In genomic region chr16:67563708-67564468, GRCh38 we compare ENCODE assay signal across 8 cellular contexts. TPM values are rescaled to one million over a fixed set of nuclear protein-coding genes. Genes with fewer than 3 reads are reported as not detected.
DNase-seq lines count a peak whose midpoint lies in the region; ATAC-seq and TF ChIP-seq lines count a peak whose summit lies in the region.

No MANE protein-coding gene starts in this region.

- H3K36me3 ChIP-seq in BJ (ENCODE audit: control insufficient read depth, insufficient read depth, low read length) (no peaks in the 10 kb centered on the region), HEK293 (ENCODE audit: control insufficient read depth in 2 of 2, insufficient read depth in 1 of 2, low read length in 2 of 2) (no peaks in the 10 kb centered on the region), ectodermal cell (ENCODE audit: control insufficient read depth, insufficient read depth, low read length) (no peaks in the 10 kb centered on the region), muscle layer of colon (ENCODE audit: insufficient read depth, low read length) (no peaks in the 10 kb centered on the region)

- TF ChIP-seq CTCF in BJ (IDR thresholded peaks at IDR 0.05; ENCODE audit: insufficient read depth, low read depth, low read length): no peak
- TF ChIP-seq CTCF in HEK293 (tag by site-specific recombination; IDR thresholded peaks at IDR 0.05): no peak

- no peaks in the 10 kb centered on the region for H3K9me3 ChIP-seq in HEK293 (ENCODE audit: control insufficient read depth, insufficient read depth, low read depth, low read length)
- no peaks in the 10 kb centered on the region for H3K9me3 ChIP-seq in ectodermal cell (ENCODE audit: control insufficient read depth, low read length)
- H3K9me3 ChIP-seq in muscle layer of colon (ENCODE audit: low read length): no peaks in the 10 kb centered on the region

- H3K9ac ChIP-seq in muscle layer of colon (ENCODE audit: low read length): peak overlapping the region; percentile 51

- H3K4me3 ChIP-seq in BJ (ENCODE audit: low read depth, low read length) (peak overlapping the region; percentile 65), HEK293 (ENCODE audit: low read depth, low read length) (peak overlapping the region; percentile 98), ectodermal cell (ENCODE audit: insufficient read depth, low read depth, low read length) (peak overlapping the region; percentile 97), muscle layer of colon (ENCODE audit: low read depth in 1 of 2, low read length in 2 of 2) (peak overlapping the region; percentile 71 to 73)

- CTCF ChIA-PET in BJ (lab: Yijun Ruan, JAX): interaction anchor here (0.9 to 4.4 kb wide), 12 partner anchors 8 to 107 kb away, joined by 3 to 35 read pairs (median 6); partner anchors contain the start of genes C16orf86, CARMIL2 and ENKD1
- CTCF ChIA-PET in HEK293 (lab: Yijun Ruan, JAX): interaction anchor here (0.6 to 3.0 kb wide), 13 partner anchors 16 to 134 kb away, joined by 3 to 21 read pairs (median 4); partner anchors contain the start of gene CARMIL2

- no peaks in the 10 kb centered on the region for H3K27me3 ChIP-seq in BJ (ENCODE audit: control insufficient read depth, insufficient read depth, low read length)
- H3K27me3 ChIP-seq in ectodermal cell (ENCODE audit: control insufficient read depth, insufficient read depth, low read length, poor library complexity, severe bottlenecking): no peaks in the 10 kb centered on the region
- H3K27me3 ChIP-seq in muscle layer of colon (ENCODE audit: control insufficient read depth in 1 of 2, insufficient read depth in 2 of 2, low read length in 2 of 2): no peaks in the 10 kb centered on the region

- in situ Hi-C loops in SK-MEL-5 (cut with HindIII; ENCODE audit: low pct_unique_long_range_greater_than_20kb, low sequenced_read_pairs): no loop called here

- H3K27ac ChIP-seq in HEK293 (ENCODE audit: extremely low read depth, low read depth, low read length) (peak overlapping the region; percentile 100), ectodermal cell (ENCODE audit: insufficient read depth, low read depth, low read length, poor library complexity, severe bottlenecking) (peak overlapping the region; percentile 99), muscle layer of colon (ENCODE audit: low read depth, low read length) (peak overlapping the region; percentile 80)

- 15 to 18% methylated on average over 18 to 20 of the region's 20 CpGs for WGBS in ectodermal cell, 2 experiments

- ATAC-seq in HG03442 (IDR thresholded peaks at IDR 0.05; ENCODE audit: unreplicated experiment) (no peak), GM18907 (IDR thresholded peaks at IDR 0.05; ENCODE audit: unreplicated experiment) (no peak)

- H3K4me1 ChIP-seq in HEK293 (ENCODE audit: control insufficient read depth, insufficient read depth, low read length): peaks cover 9% of the 10 kb centered on the region; the same call in 1 of the 2 replicates
- H3K4me1 ChIP-seq in ectodermal cell (ENCODE audit: control insufficient read depth, insufficient read depth, low read length): peaks cover 6% of the 10 kb centered on the region
- peaks cover 22% of the 10 kb centered on the region for H3K4me1 ChIP-seq in muscle layer of colon (ENCODE audit: insufficient read depth, low read length)

- POLR2A ChIA-PET in BJ (lab: Charles Lee): interaction anchor here (0.6 kb wide), 1 partner anchor 96 kb away, joined by 3 read pairs; the partner anchor contains the start of gene ACD
- POLR2A ChIA-PET in HEK293 (lab: Yijun Ruan, JAX): interaction anchor here (1.0 to 2.7 kb wide), 4 partner anchors 23 to 96 kb away, joined by 4 to 31 read pairs (median 12); partner anchors contain the start of genes ACD and PARD6A

- DNase-seq in BJ (ENCODE audit: low read depth): no peak
- DNase-seq in SK-MEL-5 (ENCODE audit: low read depth, low spot score): peak; percentile 17
- DNase-seq in NCI-H774 (lab: John Stamatoyannopoulos, UW): no peak

TF ChIP-seq in HEK293, 187 proteins besides CTCF, POLR2A, EP300 and RAD21 (continues in another document):
- TF ChIP-seq ZXDB (tag by site-specific recombination; IDR thresholded peaks at IDR 0.05) (no peak), ZNF510 (tag by site-specific recombination; IDR thresholded peaks at IDR 0.05; ENCODE audit: insufficient replicate concordance) (no peak), HIC1 (tag by site-specific recombination; IDR thresholded peaks at IDR 0.05) (no peak), ZNF2 (tag by site-specific recombination; IDR thresholded peaks at IDR 0.05) (no peak), ZNF155 (tag by site-specific recombination; IDR thresholded peaks at IDR 0.05) (no peak), KLF8 (tag by site-specific recombination; IDR thresholded peaks at IDR 0.05) (no peak), ZEB2 (tag by site-specific recombination; IDR thresholded peaks at IDR 0.05) (0 out of 2 replicates have a peak, but pooled peaks have one; percentile 4), ZNF133 (tag by site-specific recombination; IDR thresholded peaks at IDR 0.05) (no peak), OVOL3 (tag by site-specific recombination; IDR thresholded peaks at IDR 0.05) (peak; percentile 23; the same call in 1 of the 2 replicates), ZNF10 (tag by site-specific recombination; IDR thresholded peaks at IDR 0.05) (peak; percentile 89), ZNF341 (tag by site-specific recombination; IDR thresholded peaks at IDR 0.05; ENCODE audit: low read depth) (no peak), ZNF544 (tag by site-specific recombination; IDR thresholded peaks at IDR 0.05) (no peak), ZNF350 (tag by site-specific recombination; IDR thresholded peaks at IDR 0.05) (no peak), ZNF138 (tag by site-specific recombination; IDR thresholded peaks at IDR 0.05; ENCODE audit: borderline replicate concordance) (no peak), ZNF37A (tag by site-specific recombination; IDR thresholded peaks at IDR 0.05) (no peak), KLF16 (tag by site-specific recombination; IDR thresholded peaks at IDR 0.05) (no peak), ZNF174 (tag by site-specific recombination; IDR thresholded peaks at IDR 0.05) (no peak), ZNF501 (tag by site-specific recombination; IDR thresholded peaks at IDR 0.05) (no peak), GFI1B (tag by site-specific recombination; IDR thresholded peaks at IDR 0.05) (no peak), ZNF664 (tag by site-specific recombination; IDR thresholded peaks at IDR 0.05) (no peak), ZNF776 (tag by site-specific recombination; IDR thresholded peaks at IDR 0.05; ENCODE audit: borderline replicate concordance) (no peak), ZFP41 (tag by site-specific recombination; IDR thresholded peaks at IDR 0.05; ENCODE audit: borderline replicate concordance) (no peak), SP7 (tag by site-specific recombination; IDR thresholded peaks at IDR 0.05) (peak; percentile 69), OSR2 (tag by site-specific recombination; IDR thresholded peaks at IDR 0.05) (peak; percentile 90), ZNF621 (tag by site-specific recombination; IDR thresholded peaks at IDR 0.05) (no peak), SCRT2 (tag by site-specific recombination; IDR thresholded peaks at IDR 0.05) (peak; percentile 84)
- TF ChIP-seq, protein P1, sequence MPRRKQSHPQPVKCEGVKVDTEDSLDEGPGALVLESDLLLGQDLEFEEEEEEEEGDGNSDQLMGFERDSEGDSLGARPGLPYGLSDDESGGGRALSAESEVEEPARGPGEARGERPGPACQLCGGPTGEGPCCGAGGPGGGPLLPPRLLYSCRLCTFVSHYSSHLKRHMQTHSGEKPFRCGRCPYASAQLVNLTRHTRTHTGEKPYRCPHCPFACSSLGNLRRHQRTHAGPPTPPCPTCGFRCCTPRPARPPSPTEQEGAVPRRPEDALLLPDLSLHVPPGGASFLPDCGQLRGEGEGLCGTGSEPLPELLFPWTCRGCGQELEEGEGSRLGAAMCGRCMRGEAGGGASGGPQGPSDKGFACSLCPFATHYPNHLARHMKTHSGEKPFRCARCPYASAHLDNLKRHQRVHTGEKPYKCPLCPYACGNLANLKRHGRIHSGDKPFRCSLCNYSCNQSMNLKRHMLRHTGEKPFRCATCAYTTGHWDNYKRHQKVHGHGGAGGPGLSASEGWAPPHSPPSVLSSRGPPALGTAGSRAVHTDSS (tag by site-specific recombination; IDR thresholded peaks at IDR 0.05): no peak

RNA-seq across cellular contexts. Expression of gene CTCF, which starts 1.6 kb away (rescaled TPM):
- polyA plus RNA-seq in BJ (2011; rRNA removed): 20.9 and 22.8 TPM in 2 replicates
- polyA minus RNA-seq in BJ (2011; rRNA and poly(A)+ RNA removed): 20.3 and 21.6 TPM in 2 replicates
- 25.9 and 26.4 TPM in 2 replicates for total RNA-seq in SK-MEL-5 (2014; rRNA removed; shearing (Covaris generic))
- 31.7 and 39.3 TPM in 2 replicates for polyA plus RNA-seq in SK-MEL-5 (2015; cell fraction: cytosol; rRNA removed)
- 16.9 and 20.4 TPM in 2 replicates for polyA plus RNA-seq in SK-MEL-5 (2015; cell fraction: nucleus; rRNA removed)
- polyA plus RNA-seq in ectodermal cell (2013, experiment 1 of 4): 89.2 TPM
- 83.8 TPM for polyA plus RNA-seq in ectodermal cell (2013, experiment 2 of 4)
- polyA plus RNA-seq in ectodermal cell (2013, experiment 3 of 4): 66.2 TPM
- polyA plus RNA-seq in ectodermal cell (2013, experiment 4 of 4): 66.5 TPM

RNA-seq across cellular contexts. Expression of gene RIPOR1, which starts 35.3 kb away (rescaled TPM):
- 7.4 and 12.7 TPM in 2 replicates for polyA plus RNA-seq in BJ (2011; rRNA removed)
- polyA minus RNA-seq in BJ (2011; rRNA and poly(A)+ RNA removed): 14.6 and 27.2 TPM in 2 replicates
- total RNA-seq in SK-MEL-5 (2014; rRNA removed; shearing (Covaris generic)): 3.6 and 9.4 TPM in 2 replicates
- polyA plus RNA-seq in SK-MEL-5 (2015; cell fraction: cytosol; rRNA removed): 20.5 and 26.5 TPM in 2 replicates
- polyA plus RNA-seq in SK-MEL-5 (2015; cell fraction: nucleus; rRNA removed): 39.2 and 54.5 TPM in 2 replicates
- 19.4 TPM for polyA plus RNA-seq in ectodermal cell (2013, experiment 1 of 4)
- polyA plus RNA-seq in ectodermal cell (2013, experiment 2 of 4): 20.5 TPM
- polyA plus RNA-seq in ectodermal cell (2013, experiment 3 of 4): 17.2 TPM
- 19.0 TPM for polyA plus RNA-seq in ectodermal cell (2013, experiment 4 of 4)
